In the genomic region with DNA sequence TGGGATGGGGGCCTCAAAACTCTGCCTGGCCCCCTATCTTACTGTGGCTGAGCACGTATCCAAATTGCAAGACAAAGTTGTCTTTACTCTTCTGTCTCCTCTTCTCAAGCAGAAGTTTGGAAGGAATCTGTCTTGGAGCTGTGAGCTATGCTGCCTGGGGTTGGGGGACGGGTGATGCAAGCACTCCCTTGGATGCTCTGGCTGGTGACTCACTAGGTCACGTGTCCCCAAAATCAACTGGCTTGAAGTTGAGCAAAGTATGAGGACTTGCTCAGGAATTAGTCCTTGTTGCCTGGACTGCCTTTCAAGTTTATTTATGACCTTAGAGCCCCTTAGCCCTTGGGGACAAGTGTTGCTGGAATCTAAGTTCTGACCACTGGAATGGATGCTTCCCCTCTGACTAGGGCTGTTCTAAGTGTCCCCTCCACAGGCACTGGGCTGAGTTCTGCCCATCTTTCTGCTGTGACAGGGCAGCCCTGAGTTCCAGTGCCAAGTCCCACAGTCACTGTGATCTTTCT, we compare ENCODE assay signal across 8 cellular contexts.
DNase-seq lines count a peak whose midpoint lies in the region; ATAC-seq, FAIRE-seq and TF ChIP-seq lines count a peak whose summit lies in the region.

No MANE protein-coding gene starts in this region.

- H3K4me3 ChIP-seq in fibroblast of the aortic adventitia (ENCODE audit: low read depth, low read length) (no peak overlapping the region), stomach (no peak overlapping the region), OCI-LY7 (ENCODE audit: low read depth, low read length, poor library complexity, severe bottlenecking) (no peak overlapping the region)

- peaks cover 28% of the 10 kb centered on the region for H3K36me3 Mint-ChIP-seq in stimulated activated memory B cell treated with anti-CD40 and anti-IgM and Interleukin-4, amounts not matched to agents 10 μg/mL and 1 μg/mL and 100 μg/mL, for 72 hours

- peak; percentile 98 for DNase-seq in RCC 7860 (ENCODE audit: low spot score)
- peak; percentile 96 for DNase-seq in fibroblast of the aortic adventitia (ENCODE audit: low read depth)
- DNase-seq in stomach, result no peak
- DNase-seq in activated T-cell treated with anti-CD3 and anti-CD28 coated beads, Interleukin-2, amount 50 U/mL, for 48 hours, result no peak
- DNase-seq in OCI-LY7 (ENCODE audit: low spot score), result no peak

- H3K27ac Mint-ChIP-seq in stimulated activated memory B cell treated with anti-CD40 and anti-IgM and Interleukin-4, amounts not matched to agents 10 μg/mL and 1 μg/mL and 100 μg/mL, for 72 hours, result no peak overlapping the region

- H3K9me3 Mint-ChIP-seq in stimulated activated memory B cell treated with anti-CD40 and anti-IgM and Interleukin-4, amounts not matched to agents 10 μg/mL and 1 μg/mL and 100 μg/mL, for 72 hours, result peaks cover under 1% of the 10 kb centered on the region

- no peak overlapping the region for H3K4me2 ChIP-seq in OCI-LY7 (ENCODE audit: low read length)

- H3K9me2 ChIP-seq in OCI-LY7 (ENCODE audit: insufficient read depth, low read length), result no peaks in the 10 kb centered on the region

- WGBS in stomach, 5 donors, result 69 to 84% (median 73%) methylated on average over 1 to 3 of the region's 3 CpGs

- intact Hi-C loops in stomach (cut with DNase I; ENCODE audit: low total_unique reads) (no loop called here), OCI-LY7 (cut with micrococcal nuclease; ENCODE audit: unreplicated experiment) (no loop called here)

- H3K9me3 ChIP-seq in stomach, result no peaks in the 10 kb centered on the region
- H3K9me3 ChIP-seq in OCI-LY7 (ENCODE audit: low read length), result no peaks in the 10 kb centered on the region

- no peak overlapping the region for H2AFZ ChIP-seq in OCI-LY7 (ENCODE audit: low read length)

- no peaks in the 10 kb centered on the region for H3K4me1 Mint-ChIP-seq in stimulated activated memory B cell treated with anti-CD40 and anti-IgM and Interleukin-4, amounts not matched to agents 10 μg/mL and 1 μg/mL and 100 μg/mL, for 72 hours

- H3K79me2 ChIP-seq in OCI-LY7 (ENCODE audit: insufficient read depth, low read depth, low read length), result no peaks in the 10 kb centered on the region

- POLR2A ChIA-PET in OCI-LY7 (lab: Charles Lee), result no interaction called here

- TF ChIP-seq CTCF in fibroblast of the aortic adventitia (IDR thresholded peaks at IDR 0.05; ENCODE audit: insufficient read depth, low read length) (no peak), stomach (IDR thresholded peaks at IDR 0.05) (no peak), OCI-LY7 (conservative IDR thresholded peaks at IDR 0.05; ENCODE audit: low read length) (no peak)

- no peaks in the 10 kb centered on the region for H4K20me1 ChIP-seq in OCI-LY7 (ENCODE audit: insufficient read depth, low read length)

- TF ChIP-seq POLR2A in stomach (IDR thresholded peaks at IDR 0.05) (no peak), GM18505 (IDR thresholded peaks at IDR 0.05; ENCODE audit: borderline replicate concordance, extremely low read depth, insufficient read depth, insufficient read length) (no peak)

- H3K27me3 Mint-ChIP-seq in stimulated activated memory B cell treated with anti-CD40 and anti-IgM and Interleukin-4, amounts not matched to agents 10 μg/mL and 1 μg/mL and 100 μg/mL, for 72 hours, result no peaks in the 10 kb centered on the region

- no peak overlapping the region for H3K4me3 Mint-ChIP-seq in stimulated activated memory B cell treated with anti-CD40 and anti-IgM and Interleukin-4, amounts not matched to agents 10 μg/mL and 1 μg/mL and 100 μg/mL, for 72 hours

- peak; percentile 89 for FAIRE-seq in RCC 7860 (lab: Jason Lieb, UNC)

- H3K36me3 ChIP-seq in stomach (no peaks in the 10 kb centered on the region), OCI-LY7 (ENCODE audit: insufficient read depth, low read length) (no peaks in the 10 kb centered on the region)

- no peak for TF ChIP-seq EP300 in stomach (IDR thresholded peaks at IDR 0.05)

- BruUV-seq in OCI-LY7 (replicated peaks; lab: Mats Ljungman, UMichigan), result no TSS peak

- H3K4me1 ChIP-seq in stomach (no peaks in the 10 kb centered on the region), OCI-LY7 (ENCODE audit: insufficient read depth, low read length, poor library complexity, severe bottlenecking) (no peaks in the 10 kb centered on the region)

- no peaks in the 10 kb centered on the region for H3K27me3 ChIP-seq in stomach

- peak; percentile 12 for ATAC-seq in GM21619 (IDR thresholded peaks at IDR 0.05; ENCODE audit: unreplicated experiment)
- ATAC-seq in stimulated activated memory B cell treated with anti-CD40 and anti-IgM and Interleukin-4, amounts not matched to agents 10 μg/mL and 1 μg/mL and 100 μg/mL, for 72 hours, result no peak
- ATAC-seq in GM18505 (IDR thresholded peaks at IDR 0.05; ENCODE audit: unreplicated experiment), result no peak

- CTCF ChIA-PET in OCI-LY7 (lab: Charles Lee; ENCODE audit: unreplicated experiment), result no interaction called here

- H3K27ac ChIP-seq in stomach (peak overlapping the region; percentile 6 to 55 (median 54)), OCI-LY7 (ENCODE audit: low read depth, low read length, poor library complexity, severe bottlenecking) (no peak overlapping the region)

Comparison
In these comparisons a context has a peak if more than half of its experiments do, and no peak if none do; other contexts are left out.
1. DNase-seq: peak in RCC 7860 (single experiment) and fibroblast of the aortic adventitia (single experiment); none in stomach (single experiment), activated T-cell treated with anti-CD3 and anti-CD28 coated beads, Interleukin-2, amount 50 U/mL, for 48 hours (0 of 2) and OCI-LY7 (single experiment).